ENCODE assay signal across 9 cellular contexts in genomic region chr15:56805466-56806146, GRCh38.
DNase-seq lines count a peak whose midpoint lies in the region; ATAC-seq and TF ChIP-seq lines count a peak whose summit lies in the region.
"Had no signal": no experiment of that assay in that cellular context is flagged by ENCODE, and none has a peak within 500 bp of the region (broad histone marks: within the 10 kb centered on the region; RNA-seq: fewer than 3 reads in every experiment).

No MANE protein-coding gene starts in this region.

- H3K9ac ChIP-seq in GM23248, result peak overlapping the region; percentile 64
- no peak overlapping the region for H3K9ac ChIP-seq in stomach smooth muscle (ENCODE audit: low read length in 2 of 2)

- POLR2A ChIA-PET in AG04449 (lab: Yijun Ruan, JAX), result interaction anchor here (1.4 kb wide), 1 partner anchor 12 kb away, joined by 5 read pairs; no protein-coding TSS in a partner anchor

- H3K4me1 ChIP-seq in GM23248 (ENCODE audit: insufficient read depth) (peaks cover 12% of the 10 kb centered on the region), stomach smooth muscle (ENCODE audit: control insufficient read depth, insufficient read depth, low read length) (no peaks in the 10 kb centered on the region)

- in situ Hi-C loops in GM23248 (cut with MboI), result no loop called here

- TF ChIP-seq CTCF in AG04449 (IDR thresholded peaks at IDR 0.05; ENCODE audit: insufficient read depth, low read length, missing control alignments), result no peak

- H3K9me2 ChIP-seq in GM23248 (ENCODE audit: insufficient read depth), result no peaks in the 10 kb centered on the region

- H2AFZ ChIP-seq in GM23248, result peak overlapping the region; percentile 52

- H3K4me2 ChIP-seq in GM23248 (ENCODE audit: unreplicated experiment), result peak overlapping the region; percentile 84

- H3K4me3 ChIP-seq in AG04449 (ENCODE audit: low read depth, low read length) (no peak overlapping the region; the same call in 1 of the 2 replicates), GM23248 (peak overlapping the region; percentile 67), stomach smooth muscle (ENCODE audit: low read length in 2 of 2) (peak overlapping the region; percentile 19 to 47)

- H4K20me1 ChIP-seq in GM23248 (ENCODE audit: insufficient read depth), result no peaks in the 10 kb centered on the region

- H3F3A ChIP-seq in GM23248 (ENCODE audit: insufficient read depth), result no peaks in the 10 kb centered on the region

- DNase-seq in AG04449 (ENCODE audit: low read depth, low spot score) (peak; percentile 34), GM23248 (peak; percentile 95), SW480 (ENCODE audit: low spot score) (peak; percentile 76), foreskin melanocyte (peak; percentile 50), GM19240 (ENCODE audit: insufficient read length, low spot score) (no peak)
- DNase-seq: activated naive CD8-positive, alpha-beta T cell treated with anti-CD3 and anti-CD28 coated beads, Interleukin-2, amount 10 ng/mL, durations not matched to agents 7 days and 5 days had no signal

- no peaks in the 10 kb centered on the region for H3K27me3 ChIP-seq in GM23248 (replicated peaks; ENCODE audit: insufficient read depth)
- no peaks in the 10 kb centered on the region for H3K27me3 ChIP-seq in stomach smooth muscle (ENCODE audit: control insufficient read depth in 1 of 2, insufficient read depth in 2 of 2, low read length in 2 of 2)

- H3K36me3 ChIP-seq in GM23248 (ENCODE audit: low read depth) (no peaks in the 10 kb centered on the region), stomach smooth muscle (ENCODE audit: control insufficient read depth in 2 of 2, insufficient read depth in 2 of 2, low read length in 2 of 2) (peaks cover 0 to 2% of the 10 kb centered on the region in 2 donors)

- peak overlapping the region; percentile 44 for H3K27ac ChIP-seq in GM23248
- H3K27ac ChIP-seq in stomach smooth muscle (ENCODE audit: low read length), result no peak overlapping the region

- 4 to 5% methylated on average over 9 of the region's 9 CpGs for WGBS in GM23248 (ENCODE audit: low coverage in 1 of 2, low lambda C conversion rate in 2 of 2, missing lambda C conversion rate in 2 of 2), 2 experiments

- CTCF ChIA-PET in AG04449 (lab: Yijun Ruan, JAX), result interaction anchor here (1.3 kb wide), 1 partner anchor 72 kb away, joined by 5 read pairs; the partner anchor contains the start of gene ZNF280D

- no peaks in the 10 kb centered on the region for H3K9me3 ChIP-seq in GM23248 (ENCODE audit: low read depth)
- peaks cover 5 to 7% of the 10 kb centered on the region in 2 donors for H3K9me3 ChIP-seq in stomach smooth muscle (ENCODE audit: control insufficient read depth in 2 of 2, low read length in 2 of 2)

- no peak for ATAC-seq in HG03045 (IDR thresholded peaks at IDR 0.05; ENCODE audit: unreplicated experiment)
- ATAC-seq in HG02970 (IDR thresholded peaks at IDR 0.05; ENCODE audit: low FRiP score, unreplicated experiment), result no peak

- H3K79me2 ChIP-seq in GM23248 (ENCODE audit: insufficient read depth), result no peaks in the 10 kb centered on the region
